ENCODE assay signal across 10 cellular contexts in genomic region chr1:30083800-30084464, GRCh38.
A peak's percentile ranks its signal among the peaks of the same experiment; 100 is the strongest.
DNase-seq lines count a peak whose midpoint lies in the region; ATAC-seq and TF ChIP-seq lines count a peak whose summit lies in the region.
"Had no signal": no experiment of that assay in that cellular context is flagged by ENCODE, and none has a peak within 500 bp of the region (broad histone marks: within the 10 kb centered on the region; RNA-seq: fewer than 3 reads in every experiment).

No MANE protein-coding gene starts in this region.

- H3K27ac Mint-ChIP-seq in stimulated activated naive B cell treated with anti-CD40 and anti-IgM and Interleukin-4, amounts not matched to agents 10 μg/mL and 1 μg/mL and 100 μg/mL, for 72 hours = no peak overlapping the region

- no peaks in the 10 kb centered on the region for H3K4me1 Mint-ChIP-seq in stimulated activated naive B cell treated with anti-CD40 and anti-IgM and Interleukin-4, amounts not matched to agents 10 μg/mL and 1 μg/mL and 100 μg/mL, for 72 hours

- no peaks in the 10 kb centered on the region for H3K9me3 Mint-ChIP-seq in stimulated activated naive B cell treated with anti-CD40 and anti-IgM and Interleukin-4, amounts not matched to agents 10 μg/mL and 1 μg/mL and 100 μg/mL, for 72 hours

- H3K36me3 ChIP-seq in BLaER1 treated with 17β-estradiol and CSF1 and Interleukin-3, amounts not matched to agents 10 nM and 100 nM = no peaks in the 10 kb centered on the region

- DNase-seq in RPMI7951 (ENCODE audit: low read depth) (peak; percentile 82), fibroblast of mammary gland (ENCODE audit: low read depth) (peak; percentile 70), omental fat pad (ENCODE audit: low spot score) (no peak), NCI-H1694 treated with DMSO at 0.1 percent for 48 hours (lab: John Stamatoyannopoulos, UW) (no peak)
- no peak for DNase-seq in stimulated activated naive B cell treated with anti-CD40 and anti-IgM and Interleukin-4, amounts not matched to agents 10 μg/mL and 1 μg/mL and 100 μg/mL, for 72 hours
- no peak for DNase-seq in stimulated activated CD4-positive, alpha-beta T cell treated with anti-CD3 and anti-CD28 coated beads, Interleukin-4, amount 100 ng/mL, for 1 hour
- DNase-seq: DND-41; stimulated activated CD4-positive, alpha-beta T cell treated with anti-CD3 and anti-CD28 coated beads, Interleukin-4, amount 100 ng/mL, for 4 hours had no signal

- H3K36me3 Mint-ChIP-seq in stimulated activated naive B cell treated with anti-CD40 and anti-IgM and Interleukin-4, amounts not matched to agents 10 μg/mL and 1 μg/mL and 100 μg/mL, for 72 hours = no peaks in the 10 kb centered on the region

- H4K20me1 ChIP-seq in BLaER1 treated with 17β-estradiol and CSF1 and Interleukin-3, amounts not matched to agents 10 nM and 100 nM = no peaks in the 10 kb centered on the region

- ATAC-seq in omental fat pad (ENCODE audit: low FRiP score) (peak; percentile 29), esophagus mucosa (no peak)
- no peak for ATAC-seq in stimulated activated naive B cell treated with anti-CD40 and anti-IgM and Interleukin-4, amounts not matched to agents 10 μg/mL and 1 μg/mL and 100 μg/mL, for 72 hours (replicated peaks)

- peak overlapping the region in 5 of 11 experiments; percentile 2 to 57 (median 32); a peak in 6 of 22 replicates for H3K9ac ChIP-seq in BLaER1 treated with 17β-estradiol and CSF1 and Interleukin-3, amounts not matched to agents 10 nM and 100 nM

- H3K27me3 ChIP-seq in BLaER1 treated with 17β-estradiol and CSF1 and Interleukin-3, amounts not matched to agents 10 nM and 100 nM = no peaks in the 10 kb centered on the region

- peak overlapping the region; percentile 48 to 93 (median 72) for H3K4me2 ChIP-seq in BLaER1 treated with 17β-estradiol and CSF1 and Interleukin-3, amounts not matched to agents 10 nM and 100 nM

- no peak overlapping the region for H3K4me3 Mint-ChIP-seq in stimulated activated naive B cell treated with anti-CD40 and anti-IgM and Interleukin-4, amounts not matched to agents 10 μg/mL and 1 μg/mL and 100 μg/mL, for 72 hours

- peaks cover 24 to 35% (median 29%) of the 10 kb centered on the region in 10 experiments for H3K4me1 ChIP-seq in BLaER1 treated with 17β-estradiol and CSF1 and Interleukin-3, amounts not matched to agents 10 nM and 100 nM

- H3K4me3 ChIP-seq in BLaER1 treated with 17β-estradiol and CSF1 and Interleukin-3, amounts not matched to agents 10 nM and 100 nM = 0 out of 20 replicates have a peak overlapping the region, but pooled peaks of 1 of the 10 experiments have one; percentile 35
- H3K4me3 ChIP-seq in fibroblast of mammary gland (ENCODE audit: control insufficient read depth, low read depth, low read length) = no peak overlapping the region

- TF ChIP-seq CTCF in fibroblast of mammary gland (conservative IDR thresholded peaks at IDR 0.05; ENCODE audit: control insufficient read depth, insufficient read depth, low read depth, low read length) (no peak), omental fat pad (IDR thresholded peaks at IDR 0.05) (no peak)

- no peaks in the 10 kb centered on the region for H3K9me3 ChIP-seq in BLaER1 treated with 17β-estradiol and CSF1 and Interleukin-3, amounts not matched to agents 10 nM and 100 nM (replicated peaks in 1 of 11)

- peaks cover 53 to 55% of the 10 kb centered on the region in 2 donors for H3K27me3 Mint-ChIP-seq in stimulated activated naive B cell treated with anti-CD40 and anti-IgM and Interleukin-4, amounts not matched to agents 10 μg/mL and 1 μg/mL and 100 μg/mL, for 72 hours

- peak overlapping the region in 10 of 11 experiments; percentile 3 to 53 (median 32); a peak in 12 of 22 replicates for H3K27ac ChIP-seq in BLaER1 treated with 17β-estradiol and CSF1 and Interleukin-3, amounts not matched to agents 10 nM and 100 nM

Comparison
In these comparisons a context has a peak if more than half of its experiments do, and no peak if none do; other contexts are left out.
1. DNase-seq: peak in RPMI7951 (single experiment) and fibroblast of mammary gland (single experiment); none in omental fat pad (single experiment), NCI-H1694 treated with DMSO at 0.1 percent for 48 hours (single experiment), stimulated activated naive B cell treated with anti-CD40 and anti-IgM and Interleukin-4, amounts not matched to agents 10 μg/mL and 1 μg/mL and 100 μg/mL, for 72 hours (single experiment) and stimulated activated CD4-positive, alpha-beta T cell treated with anti-CD3 and anti-CD28 coated beads, Interleukin-4, amount 100 ng/mL, for 1 hour (single experiment).